Comparison of ENCODE assay signal across 8 cellular contexts in the genomic region with DNA sequence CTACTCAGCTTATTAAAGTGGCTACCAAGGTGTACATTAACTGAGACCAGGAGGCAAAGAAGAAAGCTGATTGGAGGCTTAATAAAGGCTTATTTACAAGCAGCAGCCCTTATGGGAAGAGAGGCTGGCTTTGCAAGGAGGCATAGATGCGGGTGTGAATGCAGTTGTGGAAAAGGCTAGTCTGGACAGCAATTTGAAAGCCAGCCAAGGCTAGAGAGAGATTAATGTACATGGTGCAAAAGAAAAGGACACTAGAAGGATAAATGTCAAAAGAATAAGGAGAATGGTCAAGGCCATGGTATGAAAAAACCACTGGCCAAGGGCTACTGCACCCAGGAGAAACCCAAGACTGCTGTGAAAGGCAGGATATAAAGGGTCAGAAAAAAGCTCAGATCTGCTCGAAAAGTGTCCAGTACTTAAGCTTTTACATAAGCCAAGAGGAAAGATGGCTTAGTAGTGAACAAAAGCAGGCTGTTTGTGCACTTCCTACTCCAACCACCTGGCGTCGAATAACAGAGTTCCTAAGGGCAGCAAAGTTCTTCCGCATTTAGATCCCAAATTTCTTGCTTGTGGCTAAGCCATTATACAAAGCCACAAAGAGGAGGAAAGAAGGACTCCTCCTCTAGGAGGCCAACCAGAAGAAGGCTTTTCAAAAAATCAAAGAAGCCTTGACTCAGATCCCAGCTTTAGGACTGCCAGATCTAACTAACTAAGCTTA. TPM values are rescaled to one million over a fixed set of nuclear protein-coding genes. Genes with fewer than 3 reads are reported as not detected.
DNase-seq lines count a peak whose midpoint lies in the region; ATAC-seq and TF ChIP-seq lines count a peak whose summit lies in the region.

No MANE protein-coding gene starts in this region.

- H3K27ac Mint-ChIP-seq in activated CD4-positive, alpha-beta T cell treated with anti-CD3 and anti-CD28 coated beads, Interleukin-2, amount 10 ng/mL, durations not matched to agents 7 days and 5 days: no peak overlapping the region

- H3K36me3 Mint-ChIP-seq in activated CD4-positive, alpha-beta T cell treated with anti-CD3 and anti-CD28 coated beads, Interleukin-2, amount 10 ng/mL, durations not matched to agents 7 days and 5 days (ENCODE audit: low read depth): peaks cover 7% of the 10 kb centered on the region

- POLR2A ChIA-PET in activated CD4-positive, alpha-beta T cell treated with anti-CD3 and anti-CD28 coated beads, Interleukin-2, amount 10 ng/mL, durations not matched to agents 7 days and 5 days (lab: Charles Lee): no interaction called here

- DNase-seq in cardiac muscle cell (ENCODE audit: low read depth in 1 of 2, low spot score in 1 of 2) (peak in 1 of 2 donors; percentile 31), left ventricle myocardium superior (no peak), adrenal gland (peak in 1 of 7 donors; percentile 13)
- DNase-seq in activated CD4-positive, alpha-beta T cell treated with anti-CD3 and anti-CD28 coated beads, Interleukin-2, amount 10 ng/mL, durations not matched to agents 7 days and 5 days: no peak

- H3K36me3 ChIP-seq in cardiac muscle cell (no peaks in the 10 kb centered on the region), adrenal gland (replicated peaks in 1 of 2) (no peaks in the 10 kb centered on the region), liver (ENCODE audit: control insufficient read depth in 4 of 4, insufficient read depth in 3 of 4, low read depth in 1 of 4, low read length in 3 of 4) (no peaks in the 10 kb centered on the region), urinary bladder (ENCODE audit: insufficient read depth) (no peaks in the 10 kb centered on the region)

- H3K4me1 ChIP-seq in cardiac muscle cell (ENCODE audit: low read depth) (peaks cover 42% of the 10 kb centered on the region), adrenal gland (replicated peaks in 1 of 2) (peaks cover 22 to 44% of the 10 kb centered on the region in 2 donors), liver (ENCODE audit: control insufficient read depth in 4 of 4, insufficient read depth in 4 of 4, low read length in 3 of 4) (peaks cover 2 to 22% (median 11%) of the 10 kb centered on the region in 4 donors), urinary bladder (ENCODE audit: insufficient read depth) (no peaks in the 10 kb centered on the region)

- H3K4me1 Mint-ChIP-seq in activated CD4-positive, alpha-beta T cell treated with anti-CD3 and anti-CD28 coated beads, Interleukin-2, amount 10 ng/mL, durations not matched to agents 7 days and 5 days: peaks cover 12% of the 10 kb centered on the region

- TF ChIP-seq POLR2A in adrenal gland (IDR thresholded peaks at IDR 0.05): no peak

- no peak for TF ChIP-seq RAD21 in liver (IDR thresholded peaks at IDR 0.05)

- TF ChIP-seq CTCF in cardiac muscle cell (IDR thresholded peaks at IDR 0.05; ENCODE audit: low read depth, low read length) (peak; percentile 36), adrenal gland (IDR thresholded peaks at IDR 0.05) (peak in 2 of 6 experiments; percentile 15 to 21), liver (IDR thresholded peaks at IDR 0.05; ENCODE audit: low read depth, low read length, missing input control) (peak; percentile 2)

- H3K9ac ChIP-seq in liver (ENCODE audit: low read depth in 1 of 2, low read length in 2 of 2): peak overlapping the region; percentile 89 to 99

- CTCF ChIA-PET in activated CD4-positive, alpha-beta T cell treated with anti-CD3 and anti-CD28 coated beads, Interleukin-2, amount 10 ng/mL, durations not matched to agents 7 days and 5 days (lab: Charles Lee): interaction anchor here (1.0 to 1.1 kb wide), 2 partner anchors 162 to 229 kb away, joined by 3 to 4 read pairs; no protein-coding TSS in a partner anchor

- no peaks in the 10 kb centered on the region for H3K9me3 ChIP-seq in cardiac muscle cell (ENCODE audit: low read depth)
- no peaks in the 10 kb centered on the region for H3K9me3 ChIP-seq in adrenal gland (replicated peaks in 1 of 3)
- no peaks in the 10 kb centered on the region for H3K9me3 ChIP-seq in liver (ENCODE audit: control insufficient read depth in 4 of 4, low read length in 3 of 4)

- H3K27ac ChIP-seq in cardiac muscle cell: peak overlapping the region; percentile 81
- H3K27ac ChIP-seq in adrenal gland: peak overlapping the region in 4 of 5 donors; percentile 77 to 99 (median 95)
- peak overlapping the region; percentile 97 to 98 for H3K27ac ChIP-seq in liver (ENCODE audit: low read depth in 1 of 2, low read length in 2 of 2)
- peak overlapping the region; percentile 82 for H3K27ac ChIP-seq in urinary bladder (ENCODE audit: low read depth)

- H3K4me3 Mint-ChIP-seq in activated CD4-positive, alpha-beta T cell treated with anti-CD3 and anti-CD28 coated beads, Interleukin-2, amount 10 ng/mL, durations not matched to agents 7 days and 5 days: no peak overlapping the region

- intact Hi-C loops in left ventricle myocardium superior (cut with micrococcal nuclease): no loop called here
- intact Hi-C loops in adrenal gland (cut with DNase I): no loop called here

- ATAC-seq in left ventricle myocardium superior: no peak
- no peak for ATAC-seq in HG03135 (IDR thresholded peaks at IDR 0.05; ENCODE audit: unreplicated experiment)
- ATAC-seq in HG02759 (IDR thresholded peaks at IDR 0.05; ENCODE audit: unreplicated experiment): no peak

- 23 to 40% (median 31%) methylated on average over 5 of the region's 5 CpGs for WGBS in adrenal gland, 4 donors
- 51% methylated on average over 5 of the region's 5 CpGs for WGBS in liver
- WGBS in urinary bladder: 21% methylated on average over 5 of the region's 5 CpGs

- H3K9me3 Mint-ChIP-seq in activated CD4-positive, alpha-beta T cell treated with anti-CD3 and anti-CD28 coated beads, Interleukin-2, amount 10 ng/mL, durations not matched to agents 7 days and 5 days: peaks cover 7% of the 10 kb centered on the region

- no peaks in the 10 kb centered on the region for H3K27me3 ChIP-seq in cardiac muscle cell
- no peaks in the 10 kb centered on the region for H3K27me3 ChIP-seq in adrenal gland
- H3K27me3 ChIP-seq in liver (ENCODE audit: control insufficient read depth in 4 of 4, insufficient read depth in 4 of 4, low read length in 3 of 4): no peaks in the 10 kb centered on the region

- H3K27me3 Mint-ChIP-seq in activated CD4-positive, alpha-beta T cell treated with anti-CD3 and anti-CD28 coated beads, Interleukin-2, amount 10 ng/mL, durations not matched to agents 7 days and 5 days: peaks cover 17% of the 10 kb centered on the region

- H3K4me3 ChIP-seq in cardiac muscle cell (peak overlapping the region; percentile 34), adrenal gland (peak overlapping the region in 1 of 4 donors; percentile 90), liver (ENCODE audit: low read depth in 1 of 3, low read length in 3 of 3) (peak overlapping the region; percentile 60 to 98 (median 92)), urinary bladder (ENCODE audit: low read depth, low read length) (peak overlapping the region; percentile 49)

RNA-seq across cellular contexts. Expression of gene KLRK1, which starts 24.0 kb away (rescaled TPM):
- 0.07 TPM in 1 of 2 replicates, not detected in the other for total RNA-seq in cardiac muscle cell
- polyA plus RNA-seq in cardiac muscle cell: 0.15 TPM in 1 of 2 replicates, not detected in the other
- not detected for total RNA-seq in left ventricle myocardium superior
- 1 to 10 TPM in 3 of 8 donors, under 1 TPM in 3, not detected in 2; 0.25 to 5.2 (median 1.0) TPM for total RNA-seq in adrenal gland
- 1 to 10 TPM; 1.5 to 2.4 (median 2.4) TPM for polyA plus RNA-seq in adrenal gland
- total RNA-seq in liver: 1 to 10 TPM in 1 of 2 donors, under 1 TPM in 1; 0.98 to 4.0 TPM
- 1 to 10 TPM; 1.1 to 1.6 TPM for polyA plus RNA-seq in liver
- 1.3 TPM for total RNA-seq in urinary bladder
- polyA plus RNA-seq in urinary bladder: 1.9 TPM
- under 1 TPM; 0.12 TPM for total RNA-seq in activated CD4-positive, alpha-beta T cell treated with anti-CD3 and anti-CD28 coated beads, Interleukin-2, amount 10 ng/mL, durations not matched to agents 7 days and 5 days

RNA-seq across cellular contexts. Expression of gene KLRC4, which starts 43.7 kb away (rescaled TPM):
- total RNA-seq in cardiac muscle cell (not detected in 2 replicates), left ventricle myocardium superior (not detected), adrenal gland (not detected), liver (1 to 10 TPM in 1 of 2 donors, under 1 TPM in 1; 0.42 to 1.3 TPM), urinary bladder (0.37 TPM)
- polyA plus RNA-seq in cardiac muscle cell (not detected in 2 replicates), adrenal gland (under 1 TPM in 1 of 3 donors, not detected in 2; 0.22 TPM), liver (under 1 TPM; 0.17 to 0.22 TPM), urinary bladder (0.23 TPM)
- total RNA-seq in activated CD4-positive, alpha-beta T cell treated with anti-CD3 and anti-CD28 coated beads, Interleukin-2, amount 10 ng/mL, durations not matched to agents 7 days and 5 days: not detected

RNA-seq across cellular contexts. Expression of gene KLRC3, which starts 54.5 kb away (rescaled TPM):
- total RNA-seq in cardiac muscle cell: not detected in 2 replicates
- 0.15 TPM in 1 of 2 replicates, not detected in the other for polyA plus RNA-seq in cardiac muscle cell
- not detected for total RNA-seq in left ventricle myocardium superior
- total RNA-seq in adrenal gland: not detected
- polyA plus RNA-seq in adrenal gland: under 1 TPM in 1 of 3 donors, not detected in 2; 0.26 TPM
- under 1 TPM; 0.14 to 0.50 TPM for total RNA-seq in liver
- under 1 TPM in 1 of 2 donors, not detected in 1; 0.08 TPM for polyA plus RNA-seq in liver
- 0.69 TPM for total RNA-seq in urinary bladder
- polyA plus RNA-seq in urinary bladder: 0.49 TPM
- total RNA-seq in activated CD4-positive, alpha-beta T cell treated with anti-CD3 and anti-CD28 coated beads, Interleukin-2, amount 10 ng/mL, durations not matched to agents 7 days and 5 days: not detected

RNA-seq across cellular contexts. Expression of gene KLRD1, which starts 58.2 kb away (rescaled TPM):
- total RNA-seq in cardiac muscle cell (0.04 and 0.42 TPM in 2 replicates), left ventricle myocardium superior (1.5 TPM), adrenal gland (1 to 10 TPM in 3 of 8 donors, under 1 TPM in 5; 0.12 to 3.1 (median 0.68) TPM), liver (1 to 10 TPM; 1.1 to 5.0 TPM), urinary bladder (1.0 TPM)
- polyA plus RNA-seq in cardiac muscle cell (0.10 and 0.19 TPM in 2 replicates), adrenal gland (1 to 10 TPM in 1 of 3 donors, under 1 TPM in 2; 0.10 to 1.1 (median 0.16) TPM), liver (1 to 10 TPM in 1 of 2 donors, under 1 TPM in 1; 0.60 to 1.8 TPM), urinary bladder (1.2 TPM)
- total RNA-seq in activated CD4-positive, alpha-beta T cell treated with anti-CD3 and anti-CD28 coated beads, Interleukin-2, amount 10 ng/mL, durations not matched to agents 7 days and 5 days: under 1 TPM in 1 of 2 experiments, not detected in 1; 0.27 TPM
